In the genomic region with DNA sequence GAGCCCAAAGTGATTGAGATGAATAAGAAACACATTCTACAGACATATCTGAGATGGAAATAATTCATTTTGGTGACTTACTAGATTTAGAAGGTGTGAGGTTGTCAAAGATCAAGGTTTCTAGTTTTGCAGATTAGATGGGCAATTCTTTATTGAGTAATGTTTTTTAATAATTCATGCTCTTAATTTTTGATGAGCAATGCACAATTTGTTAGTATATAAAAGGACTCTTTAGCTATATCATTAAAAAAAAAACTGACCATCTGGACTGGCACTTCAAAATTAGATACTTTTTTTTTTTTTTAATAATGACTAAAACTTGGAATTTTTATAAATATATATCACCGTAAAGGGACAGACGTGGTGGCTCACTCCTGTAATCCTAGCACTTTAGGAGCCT, we compare ENCODE assay signal across 1 cellular context.
TF ChIP-seq lines count a peak whose summit lies in the region.

No MANE protein-coding gene starts in this region.

TF ChIP-seq in IMR-90, 13 proteins besides CTCF, POLR2A, EP300 and RAD21 (continued from another document):
- no peak for TF ChIP-seq ELK1 (IDR thresholded peaks at IDR 0.05; ENCODE audit: borderline replicate concordance, low read depth, low read length)
